20 cellular contexts compared by ENCODE assay signal in genomic region chr7:28347462-28347861, GRCh38.
DNase-seq lines count a peak whose midpoint lies in the region; ATAC-seq and TF ChIP-seq lines count a peak whose summit lies in the region.
"Had no signal": no experiment of that assay in that cellular context is flagged by ENCODE, and none has a peak within 500 bp of the region (broad histone marks: within the 10 kb centered on the region; RNA-seq: fewer than 3 reads in every experiment).

No MANE protein-coding gene starts in this region.

- POLR2A ChIA-PET in MCF 10A (lab: Yijun Ruan, JAX): interaction anchor here (0.5 to 3.4 kb wide), 11 partner anchors 11 to 482 kb away, joined by 3 to 40 read pairs (median 4); no protein-coding TSS in a partner anchor

- H3K9me3 ChIP-seq in breast epithelium (no peaks in the 10 kb centered on the region), RWPE2 (ENCODE audit: severe bottlenecking) (no peaks in the 10 kb centered on the region), gastrocnemius medialis (no peaks in the 10 kb centered on the region), right lobe of liver (no peaks in the 10 kb centered on the region), left lung (no peaks in the 10 kb centered on the region)
- H3K9me3 ChIP-seq: body of pancreas, Caco-2, upper lobe of right lung had no signal

- H3K27me3 ChIP-seq in breast epithelium (no peaks in the 10 kb centered on the region), RWPE2 (ENCODE audit: insufficient read depth, poor library complexity, severe bottlenecking) (no peaks in the 10 kb centered on the region), gastrocnemius medialis (no peaks in the 10 kb centered on the region), right lobe of liver (no peaks in the 10 kb centered on the region), left lung (no peaks in the 10 kb centered on the region)
- H3K27me3 ChIP-seq: body of pancreas, upper lobe of right lung had no signal

- no peaks in the 10 kb centered on the region for H3K9me3 Mint-ChIP-seq in MCF 10A (ENCODE audit: unreplicated experiment)
- H3K9me3 Mint-ChIP-seq: memory B cell had no signal

- intact Hi-C loops in MCF 10A (cut with micrococcal nuclease): no loop called here
- intact Hi-C loops in breast epithelium (cut with DNase I; ENCODE audit: low total_unique reads): no loop called here
- intact Hi-C loops in gastrocnemius medialis (cut with DNase I; ENCODE audit: low total_unique reads): no loop called here
- intact Hi-C loops in right lobe of liver (cut with DNase I): no loop called here
- intact Hi-C loops in left lung (cut with DNase I): no loop called here

- TF ChIP-seq CTCF in MCF 10A (IDR thresholded peaks at IDR 0.05; ENCODE audit: unreplicated experiment) (no peak), breast epithelium (IDR thresholded peaks at IDR 0.05) (no peak), RWPE2 (IDR thresholded peaks at IDR 0.05; ENCODE audit: poor library complexity, severe bottlenecking) (no peak), fibroblast of the aortic adventitia (IDR thresholded peaks at IDR 0.05; ENCODE audit: insufficient read depth, low read length) (no peak), gastrocnemius medialis (IDR thresholded peaks at IDR 0.05 in 4 of 5, conservative IDR thresholded peaks at IDR 0.05 in 1 of 5) (no peak), right lobe of liver (IDR thresholded peaks at IDR 0.05) (no peak), left lung (IDR thresholded peaks at IDR 0.05) (no peak)

- H3K4me1 Mint-ChIP-seq in MCF 10A (ENCODE audit: insufficient read depth, unreplicated experiment): peaks cover 30% of the 10 kb centered on the region
- H3K4me1 Mint-ChIP-seq: activated CD8-positive, alpha-beta memory T cell treated with anti-CD3 and anti-CD28 coated beads, Interleukin-2, amount 10 ng/mL, durations not matched to agents 7 days and 5 days had no signal

- H3K4me1 ChIP-seq in breast epithelium (no peaks in the 10 kb centered on the region), RWPE2 (ENCODE audit: insufficient read depth, poor library complexity, severe bottlenecking) (peaks cover 16% of the 10 kb centered on the region), gastrocnemius medialis (peaks cover 0 to 5% of the 10 kb centered on the region in 2 donors), right lobe of liver (no peaks in the 10 kb centered on the region), left lung (no peaks in the 10 kb centered on the region)
- H3K4me1 ChIP-seq: body of pancreas, upper lobe of right lung had no signal

- TF ChIP-seq POLR2A in breast epithelium (IDR thresholded peaks at IDR 0.05) (no peak), gastrocnemius medialis (IDR thresholded peaks at IDR 0.05) (no peak), right lobe of liver (IDR thresholded peaks at IDR 0.05) (no peak)

- peak overlapping the region; percentile 66 for H3K27ac Mint-ChIP-seq in MCF 10A (ENCODE audit: low read depth, unreplicated experiment)
- H3K27ac Mint-ChIP-seq: activated CD8-positive, alpha-beta memory T cell treated with anti-CD3 and anti-CD28 coated beads, Interleukin-2, amount 10 ng/mL, durations not matched to agents 7 days and 5 days; memory B cell had no signal

- H3K36me3 ChIP-seq in breast epithelium (no peaks in the 10 kb centered on the region), RWPE2 (ENCODE audit: low read depth) (no peaks in the 10 kb centered on the region), gastrocnemius medialis (no peaks in the 10 kb centered on the region), right lobe of liver (no peaks in the 10 kb centered on the region), left lung (no peaks in the 10 kb centered on the region)
- H3K36me3 ChIP-seq: upper lobe of right lung had no signal

- no peaks in the 10 kb centered on the region for H3K27me3 Mint-ChIP-seq in MCF 10A (ENCODE audit: insufficient read depth, unreplicated experiment)

- H3K36me3 Mint-ChIP-seq in MCF 10A (ENCODE audit: insufficient read depth, unreplicated experiment): no peaks in the 10 kb centered on the region
- H3K36me3 Mint-ChIP-seq: activated CD8-positive, alpha-beta memory T cell treated with anti-CD3 and anti-CD28 coated beads, Interleukin-2, amount 10 ng/mL, durations not matched to agents 7 days and 5 days; memory B cell had no signal

- in situ Hi-C loops in gastrocnemius medialis (cut with MboI; ENCODE audit: low sequenced_read_pairs in 4 of 4): no loop called here

- WGBS in right lobe of liver (ENCODE audit: insufficient coverage, low coverage, low lambda C conversion rate, missing lambda C conversion rate): 65% methylated on average over 4 of the region's 4 CpGs

- ATAC-seq in RWPE2 (ENCODE audit: low read depth) (peak; percentile 67), gastrocnemius medialis (peak; percentile 47 to 68), right lobe of liver (no peak), left lung (no peak)
- ATAC-seq: activated CD8-positive, alpha-beta memory T cell treated with anti-CD3 and anti-CD28 coated beads, Interleukin-2, amount 10 ng/mL, durations not matched to agents 7 days and 5 days; body of pancreas had no signal

- no peak overlapping the region for H3K4me3 Mint-ChIP-seq in MCF 10A (ENCODE audit: unreplicated experiment)
- H3K4me3 Mint-ChIP-seq: activated CD8-positive, alpha-beta memory T cell treated with anti-CD3 and anti-CD28 coated beads, Interleukin-2, amount 10 ng/mL, durations not matched to agents 7 days and 5 days; memory B cell had no signal

- no peak overlapping the region for H3K4me3 ChIP-seq in breast epithelium
- H3K4me3 ChIP-seq in RWPE2 (ENCODE audit: severe bottlenecking): no peak overlapping the region
- no peak overlapping the region for H3K4me3 ChIP-seq in fibroblast of the aortic adventitia (ENCODE audit: low read depth, low read length)
- H3K4me3 ChIP-seq in gastrocnemius medialis: no peak overlapping the region
- no peak overlapping the region for H3K4me3 ChIP-seq in right lobe of liver
- no peak overlapping the region for H3K4me3 ChIP-seq in left lung
- H3K4me3 ChIP-seq: body of pancreas, upper lobe of right lung had no signal

- CTCF ChIA-PET in MCF 10A (lab: Yijun Ruan, JAX): interaction anchor here (0.7 to 2.7 kb wide), 3 partner anchors 46 to 280 kb away, joined by 3 to 10 read pairs (median 3); no protein-coding TSS in a partner anchor

- no peak overlapping the region for H3K27ac ChIP-seq in breast epithelium
- H3K27ac ChIP-seq in RWPE2 (ENCODE audit: poor library complexity, severe bottlenecking): peak overlapping the region; percentile 62
- H3K27ac ChIP-seq in gastrocnemius medialis: peak overlapping the region in 1 of 4 donors; percentile 6
- H3K27ac ChIP-seq in right lobe of liver: no peak overlapping the region
- H3K27ac ChIP-seq in left lung: no peak overlapping the region
- H3K27ac ChIP-seq: body of pancreas, HL-60, upper lobe of right lung had no signal

- DNase-seq in MCF 10A (ENCODE audit: unreplicated experiment): peak; percentile 49
- DNase-seq in breast epithelium (ENCODE audit: low spot score in 2 of 2): no peak
- no peak for DNase-seq in RWPE2 (ENCODE audit: low spot score)
- peak; percentile 88 for DNase-seq in fibroblast of the aortic adventitia (ENCODE audit: low read depth)
- no peak for DNase-seq in gastrocnemius medialis
- DNase-seq in right lobe of liver: no peak
- no peak for DNase-seq in NK-92 treated with Interleukin-12 subunit alpha and Interleukin-12 subunit beta, amount 100 ng/mL, for 24 hours (lab: John Stamatoyannopoulos, UW)
- no peak for DNase-seq in left lung
- DNase-seq: activated CD8-positive, alpha-beta memory T cell treated with anti-CD3 and anti-CD28 coated beads, Interleukin-2, amount 10 ng/mL, durations not matched to agents 7 days and 5 days; activated naive CD4-positive, alpha-beta T cell treated with Interleukin-2 at 50 U/mL for 16 hours; Caco-2; effector CD4-positive, alpha-beta T cell; NCI-H1436; small intestine; stimulated activated naive CD4-positive, alpha-beta T cell; T-helper 2 cell; upper lobe of right lung had no signal

- no TSS peak for BruUV-seq in MCF 10A (replicated peaks; lab: Mats Ljungman, UMichigan)

Comparison
In these comparisons a context has a peak if more than half of its experiments do, and no peak if none do; other contexts are left out.
1. DNase-seq: peak in MCF 10A (single experiment) and fibroblast of the aortic adventitia (single experiment); none in breast epithelium (0 of 2), RWPE2 (single experiment), gastrocnemius medialis (0 of 2), right lobe of liver (0 of 3), NK-92 treated with Interleukin-12 subunit alpha and Interleukin-12 subunit beta, amount 100 ng/mL, for 24 hours (single experiment) and left lung (0 of 2).
2. ATAC-seq: peak in RWPE2 (single experiment) and gastrocnemius medialis (2 of 2); none in right lobe of liver (0 of 4) and left lung (single experiment).